ENCODE assay signal across 15 cellular contexts in genomic region chr18:48027401-48027931, GRCh38.
DNase-seq lines count a peak whose midpoint lies in the region; ATAC-seq, FAIRE-seq and TF ChIP-seq lines count a peak whose summit lies in the region.
"Had no signal": no experiment of that assay in that cellular context is flagged by ENCODE, and none has a peak within 500 bp of the region (broad histone marks: within the 10 kb centered on the region; RNA-seq: fewer than 3 reads in every experiment).

No MANE protein-coding gene starts in this region.

- H3K36me3 ChIP-seq in SK-N-MC (ENCODE audit: insufficient read depth, low read length) = no peaks in the 10 kb centered on the region
- H3K36me3 ChIP-seq in gastroesophageal sphincter = no peaks in the 10 kb centered on the region

- no peaks in the 10 kb centered on the region for H3K9me3 Mint-ChIP-seq in osteocyte (ENCODE audit: unreplicated experiment)
- H3K9me3 Mint-ChIP-seq: stimulated activated effector memory CD8-positive, alpha-beta T cell treated with anti-CD3 and anti-CD28 coated beads, Interleukin-12 subunit alpha, Interleukin-12 subunit beta, amount 100 ng/mL, for 72 hours had no signal

- H3K27me3 Mint-ChIP-seq in osteocyte (ENCODE audit: unreplicated experiment) = peaks cover 4% of the 10 kb centered on the region

- ATAC-seq in gastroesophageal sphincter = peak; percentile 44
- ATAC-seq in HG03439 (IDR thresholded peaks at IDR 0.05; ENCODE audit: unreplicated experiment) = no peak
- ATAC-seq: stimulated activated effector memory CD8-positive, alpha-beta T cell treated with anti-CD3 and anti-CD28 coated beads, Interleukin-12 subunit alpha, Interleukin-12 subunit beta, amount 100 ng/mL, for 72 hours had no signal

- H3K27ac ChIP-seq in SK-N-MC (peak overlapping the region; percentile 25; the same call in 1 of the 2 replicates), gastroesophageal sphincter (peak overlapping the region in 3 of 4 donors; percentile 11 to 63 (median 60))

- no peaks in the 10 kb centered on the region for H3K27me3 ChIP-seq in gastroesophageal sphincter

- TF ChIP-seq EP300 in gastroesophageal sphincter (IDR thresholded peaks at IDR 0.05) = no peak

- H3K4me1 Mint-ChIP-seq in osteocyte (ENCODE audit: unreplicated experiment) = peaks cover 18% of the 10 kb centered on the region
- H3K4me1 Mint-ChIP-seq: stimulated activated effector memory CD8-positive, alpha-beta T cell treated with anti-CD3 and anti-CD28 coated beads, Interleukin-12 subunit alpha, Interleukin-12 subunit beta, amount 100 ng/mL, for 72 hours had no signal

- H3K4me1 ChIP-seq in gastroesophageal sphincter = peaks cover 0 to 53% (median 18%) of the 10 kb centered on the region in 3 donors

- H3K27ac Mint-ChIP-seq in osteocyte (ENCODE audit: unreplicated experiment) = peak overlapping the region; percentile 48
- H3K27ac Mint-ChIP-seq: stimulated activated effector memory CD8-positive, alpha-beta T cell treated with anti-CD3 and anti-CD28 coated beads, Interleukin-12 subunit alpha, Interleukin-12 subunit beta, amount 100 ng/mL, for 72 hours had no signal

- H3K9ac ChIP-seq in SK-N-MC (ENCODE audit: insufficient read length) = peak overlapping the region; percentile 3

- 32 to 42% methylated on average over 5 to 7 of the region's 7 CpGs for WGBS in gastroesophageal sphincter (ENCODE audit: low coverage in 1 of 2), 2 donors

- no peaks in the 10 kb centered on the region for H3K36me3 Mint-ChIP-seq in osteocyte (ENCODE audit: unreplicated experiment)
- H3K36me3 Mint-ChIP-seq: stimulated activated effector memory CD8-positive, alpha-beta T cell treated with anti-CD3 and anti-CD28 coated beads, Interleukin-12 subunit alpha, Interleukin-12 subunit beta, amount 100 ng/mL, for 72 hours had no signal

- H3K4me3 ChIP-seq in SK-N-MC (no peak overlapping the region), gastroesophageal sphincter (no peak overlapping the region)

- DNase-seq in C1 segment of cervical spinal cord (lab: John Stamatoyannopoulos, UW) (peak in 8 of 14 donors; percentile 11 to 86 (median 60)), SK-N-MC (ENCODE audit: low read depth, low spot score) (no peak), osteocyte (ENCODE audit: extremely low spot score, unreplicated experiment) (no peak), GM12891 (ENCODE audit: insufficient read length, low spot score) (no peak), SW 1271 (lab: John Stamatoyannopoulos, UW) (no peak)
- DNase-seq in activated CD8-positive, alpha-beta memory T cell treated with anti-CD3 and anti-CD28 coated beads, Interleukin-2, amount 50 U/mL, for 48 hours = no peak
- DNase-seq: cerebellar nuclear complex; foreskin fibroblast; IMR-90; kidney glomerular epithelial cell; occipital lobe; stimulated activated CD4-positive, alpha-beta T cell treated with anti-CD3 and anti-CD28 coated beads, Interleukin-1b, Interleukin-23, amount 100 ng/mL, for 48 hours had no signal

- no peak for FAIRE-seq in GM12891 (lab: Jason Lieb, UNC)

- no peaks in the 10 kb centered on the region for H3K9me3 ChIP-seq in SK-N-MC (ENCODE audit: low read depth, low read length)
- no peaks in the 10 kb centered on the region for H3K9me3 ChIP-seq in gastroesophageal sphincter

- TF ChIP-seq POLR2A in gastroesophageal sphincter (IDR thresholded peaks at IDR 0.05) = no peak
- TF ChIP-seq POLR2A in GM12891 (IDR thresholded peaks at IDR 0.05; ENCODE audit: low read depth, low read length) = no peak

- TF ChIP-seq CTCF in gastroesophageal sphincter (IDR thresholded peaks at IDR 0.05) = no peak
- TF ChIP-seq CTCF in osteocyte (IDR thresholded peaks at IDR 0.05) = no peak

- no peak overlapping the region for H3K4me3 Mint-ChIP-seq in osteocyte (ENCODE audit: unreplicated experiment)
- H3K4me3 Mint-ChIP-seq: stimulated activated effector memory CD8-positive, alpha-beta T cell treated with anti-CD3 and anti-CD28 coated beads, Interleukin-12 subunit alpha, Interleukin-12 subunit beta, amount 100 ng/mL, for 72 hours had no signal

TF ChIP-seq in GM12891, 5 proteins besides CTCF, POLR2A, EP300 and RAD21:
- TF ChIP-seq TAF1 (IDR thresholded peaks at IDR 0.05; ENCODE audit: low read depth, low read length) (no peak), POLR2AphosphoS5 (IDR thresholded peaks at IDR 0.05; ENCODE audit: low read depth, low read length) (no peak), POU2F2 (IDR thresholded peaks at IDR 0.05; ENCODE audit: low read depth, low read length) (no peak), SPI1 (IDR thresholded peaks at IDR 0.05; ENCODE audit: low read depth, low read length) (no peak), PAX5 (IDR thresholded peaks at IDR 0.05; ENCODE audit: insufficient read depth, low read length, severe bottlenecking) (no peak)

Comparison
In these comparisons a context has a peak if more than half of its experiments do, and no peak if none do; other contexts are left out.
1. DNase-seq: peak in C1 segment of cervical spinal cord (8 of 14); none in SK-N-MC (single experiment), osteocyte (single experiment), activated CD8-positive, alpha-beta memory T cell treated with anti-CD3 and anti-CD28 coated beads, Interleukin-2, amount 50 U/mL, for 48 hours (single experiment), GM12891 (single experiment) and SW 1271 (0 of 2).